26 cellular contexts compared by ENCODE assay signal in the genomic region with DNA sequence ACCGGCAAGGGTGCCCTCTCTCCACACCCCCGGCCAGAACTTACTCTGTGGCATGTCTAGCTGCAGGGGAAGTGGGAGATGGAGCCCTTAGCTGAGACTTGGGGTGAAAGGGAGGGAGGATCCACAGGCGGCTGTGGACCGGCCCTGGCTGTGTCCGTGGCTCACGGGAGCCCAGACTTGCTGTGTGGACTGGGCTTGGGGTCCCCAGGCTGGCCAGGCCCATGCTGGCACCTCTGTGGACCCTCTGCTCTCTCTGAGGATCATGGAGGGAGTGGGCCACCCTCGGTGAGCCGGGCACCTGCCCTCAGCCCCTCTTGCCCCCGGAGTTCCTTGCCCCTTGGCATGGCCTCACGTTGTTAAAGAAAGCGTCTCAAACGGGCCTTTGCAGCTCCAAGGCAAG. TPM values are rescaled to one million over a fixed set of nuclear protein-coding genes. Genes with fewer than 3 reads are reported as not detected.
"Had no signal": no experiment of that assay in that cellular context is flagged by ENCODE, and none has a peak within 500 bp of the region (broad histone marks: within the 10 kb centered on the region; RNA-seq: fewer than 3 reads in every experiment).

No MANE protein-coding gene starts in this region.

- ATAC-seq: heart left ventricle; lower lobe of right lung; naive thymus-derived CD8-positive, alpha-beta T cell; right lobe of liver; stimulated activated naive B cell treated with anti-CD40 and anti-IgM and Interleukin-4, amounts not matched to agents 10 μg/mL and 1 μg/mL and 100 μg/mL, for 72 hours; stimulated activated naive CD8-positive, alpha-beta T cell treated with anti-CD3 and anti-CD28 coated beads, Interleukin-15, Interleukin-2, amounts not matched to agents 100 U/mL and 50 U/mL, for 24 hours had no signal

- H3K27ac Mint-ChIP-seq: immature natural killer cell; nephron; progenitor cell of endocrine pancreas; stimulated activated naive B cell treated with anti-CD40 and anti-IgM and Interleukin-4, amounts not matched to agents 10 μg/mL and 1 μg/mL and 100 μg/mL, for 72 hours had no signal

- H3K4me3 ChIP-seq: heart left ventricle, lower lobe of right lung, ovary, right lobe of liver, smooth muscle cell, stomach, testis, thyroid gland, transverse colon, upper lobe of left lung, vagina had no signal

- H3K27me3 Mint-ChIP-seq: naive thymus-derived CD8-positive, alpha-beta T cell had no signal

- H3K27ac ChIP-seq: heart left ventricle, lower lobe of right lung, neutrophil, ovary, right lobe of liver, stomach, testis, thyroid gland, transverse colon, upper lobe of left lung, vagina had no signal

- H3K4me2 ChIP-seq: smooth muscle cell had no signal

- H3K36me3 Mint-ChIP-seq: immature natural killer cell; naive thymus-derived CD8-positive, alpha-beta T cell; stimulated activated naive B cell treated with anti-CD40 and anti-IgM and Interleukin-4, amounts not matched to agents 10 μg/mL and 1 μg/mL and 100 μg/mL, for 72 hours had no signal

- H3K36me3 ChIP-seq: heart left ventricle, lower lobe of right lung, neutrophil, ovary, right lobe of liver, stomach, thyroid gland, transverse colon, upper lobe of left lung, vagina had no signal

- H3K9me3 ChIP-seq: heart left ventricle, lower lobe of right lung, neutrophil, ovary, right lobe of liver, stomach, testis, thyroid gland, transverse colon, upper lobe of left lung, vagina had no signal

- H3K9me3 Mint-ChIP-seq: immature natural killer cell; naive thymus-derived CD8-positive, alpha-beta T cell; neural crest cell; stimulated activated naive B cell treated with anti-CD40 and anti-IgM and Interleukin-4, amounts not matched to agents 10 μg/mL and 1 μg/mL and 100 μg/mL, for 72 hours had no signal

- DNase-seq: hypothalamus; immature natural killer cell; lower lobe of right lung; mammary epithelial cell; mesenchymal stem cell; naive thymus-derived CD8-positive, alpha-beta T cell; ovary; stimulated activated CD4-positive, alpha-beta T cell treated with anti-CD3 and anti-CD28 coated beads, Interleukin-1b, Interleukin-23, amount 100 ng/mL, for 48 hours; stimulated activated CD4-positive, alpha-beta T cell treated with anti-CD3 and anti-CD28 coated beads, Interleukin-2, amount 100 ng/mL, for 48 hours; stimulated activated naive B cell treated with anti-CD40 and anti-IgM and Interleukin-4, amounts not matched to agents 10 μg/mL and 1 μg/mL and 100 μg/mL, for 72 hours; stimulated activated naive CD8-positive, alpha-beta T cell treated with anti-CD3 and anti-CD28 coated beads, Interleukin-15, Interleukin-2, amounts not matched to agents 100 U/mL and 50 U/mL, for 24 hours; stomach; testis; thyroid gland; transverse colon; upper lobe of left lung had no signal

- H3K4me1 ChIP-seq: right lobe of liver, testis had no signal

- H3K27me3 ChIP-seq: ovary, right lobe of liver, testis, thyroid gland, upper lobe of left lung, vagina had no signal

- H3K4me3 Mint-ChIP-seq: immature natural killer cell; naive thymus-derived CD8-positive, alpha-beta T cell; nephron; neural crest cell; stimulated activated naive B cell treated with anti-CD40 and anti-IgM and Interleukin-4, amounts not matched to agents 10 μg/mL and 1 μg/mL and 100 μg/mL, for 72 hours had no signal

RNA-seq across cellular contexts. Expression of a gene that starts 8.9 kb away (rescaled TPM):
- total RNA-seq: lower lobe of right lung; naive thymus-derived CD8-positive, alpha-beta T cell; neural crest cell; progenitor cell of endocrine pancreas; renal cortical epithelial cell had no signal
- polyA plus RNA-seq: immature natural killer cell; naive thymus-derived CD8-positive, alpha-beta T cell; smooth muscle cell had no signal

RNA-seq across cellular contexts. Expression of a gene that starts 57.4 kb away (rescaled TPM):
- total RNA-seq: skeletal muscle tissue had no signal
